ENCODE assay signal across 8 cellular contexts in genomic region chr11:65917434-65918210, GRCh38. TPM values are rescaled to one million over a fixed set of nuclear protein-coding genes. Genes with fewer than 3 reads are reported as not detected.
DNase-seq lines count a peak whose midpoint lies in the region; TF ChIP-seq lines count a peak whose summit lies in the region.

No MANE protein-coding gene starts in this region.

- no peaks in the 10 kb centered on the region; the same call in 1 of the 2 replicates for H3K36me3 ChIP-seq in SK-N-MC (ENCODE audit: insufficient read depth, low read length)
- no peaks in the 10 kb centered on the region for H3K36me3 ChIP-seq in prostate gland

- H3K9me3 ChIP-seq in SK-N-MC (ENCODE audit: low read depth, low read length) (no peaks in the 10 kb centered on the region), prostate gland (no peaks in the 10 kb centered on the region)

- TF ChIP-seq POLR2A in prostate gland (IDR thresholded peaks at IDR 0.05): no peak

- TF ChIP-seq CTCF in foreskin fibroblast (IDR thresholded peaks at IDR 0.05; ENCODE audit: low read depth, low read length) (no peak), prostate gland (IDR thresholded peaks at IDR 0.05) (no peak)

- DNase-seq in ELR (ENCODE audit: low read depth) (peak; percentile 20), SK-N-MC (ENCODE audit: low read depth, low spot score) (no peak), foreskin fibroblast (no peak), prostate gland (ENCODE audit: low spot score) (no peak), SIG-M5 (lab: John Stamatoyannopoulos, UW) (no peak), SW480 (ENCODE audit: low spot score) (no peak), occipital lobe (lab: John Stamatoyannopoulos, UW) (no peak), islet precursor cell (no peak)

- 72% methylated on average over 27 of the region's 35 CpGs for WGBS in prostate gland

- H3K4me3 ChIP-seq in SK-N-MC: peak overlapping the region; percentile 98
- H3K4me3 ChIP-seq in foreskin fibroblast (ENCODE audit: low read depth in 1 of 2, low read length in 2 of 2): peak overlapping the region; percentile 81 to 87
- peak overlapping the region; percentile 92 to 98 for H3K4me3 ChIP-seq in prostate gland

- H3K27ac ChIP-seq in SK-N-MC (no peak overlapping the region), prostate gland (peak overlapping the region; percentile 89 to 92)

- H3K27me3 ChIP-seq in prostate gland (replicated peaks; ENCODE audit: insufficient read depth): no peaks in the 10 kb centered on the region

- intact Hi-C loops in prostate gland (cut with DNase I): loop anchor here (1.0 to 10.0 kb wide), 3 partner anchors 27 to 347 kb away; partner anchors contain the start of genes CCDC85B, RAB1B and SART1

- H3K4me1 ChIP-seq in prostate gland (replicated peaks): peaks cover 27% of the 10 kb centered on the region

- peak overlapping the region; percentile 97 for H3K9ac ChIP-seq in SK-N-MC (ENCODE audit: insufficient read length)

RNA-seq across cellular contexts. Expression of gene C11orf68, which starts 1.2 kb away (rescaled TPM):
- total RNA-seq in prostate gland (10 to 100 TPM; 30.1 to 54.6 TPM), occipital lobe (12.6 TPM)

RNA-seq across cellular contexts. Expression of gene DRAP1, which starts 1.6 kb away (rescaled TPM):
- 100 to 1,000 TPM; 101 to 127 TPM for total RNA-seq in prostate gland
- total RNA-seq in occipital lobe: 50.4 TPM

RNA-seq across cellular contexts. Expression of gene FOSL1, which starts 17.4 kb away (rescaled TPM):
- total RNA-seq in prostate gland (1 to 10 TPM; 2.6 to 3.4 TPM), occipital lobe (not detected)

RNA-seq across cellular contexts. Expression of gene CCDC85B, which starts 27.1 kb away (rescaled TPM):
- total RNA-seq in prostate gland: 10 to 100 TPM; 40.4 to 55.0 TPM
- total RNA-seq in occipital lobe: 14.0 TPM

RNA-seq across cellular contexts. Expression of gene TSGA10IP, which starts 27.7 kb away (rescaled TPM):
- total RNA-seq in prostate gland (under 1 TPM in 1 of 2 donors, not detected in 1; 0.68 TPM), occipital lobe (not detected)
